1 cellular context compared by ENCODE assay signal in genomic region chr21:36186506-36187399, GRCh38.
TF ChIP-seq lines count a peak whose summit lies in the region.

No MANE protein-coding gene starts in this region.

TF ChIP-seq in GM23338, 12 proteins besides CTCF, POLR2A, EP300 and RAD21:
- TF ChIP-seq ZNF462 (CRISPR knock-in tag; IDR thresholded peaks at IDR 0.05) (no peak), CREB1 (CRISPR knock-in tag; IDR thresholded peaks at IDR 0.05; ENCODE audit: low read depth) (no peak), JUNB (IDR thresholded peaks at IDR 0.05; ENCODE audit: unreplicated experiment) (no peak), EZH2 (IDR thresholded peaks at IDR 0.05; ENCODE audit: low read depth, unreplicated experiment) (no peak), POLR2AphosphoS5 (IDR thresholded peaks at IDR 0.05; ENCODE audit: low read depth) (no peak), REST (IDR thresholded peaks at IDR 0.05; ENCODE audit: unreplicated experiment) (no peak), ZNF114 (CRISPR knock-in tag; IDR thresholded peaks at IDR 0.05) (no peak), STAT1 (IDR thresholded peaks at IDR 0.05; ENCODE audit: unreplicated experiment) (no peak)
